ENCODE assay signal across 9 cellular contexts in genomic region chr19:17679526-17680234, GRCh38. TPM values are rescaled to one million over a fixed set of nuclear protein-coding genes. Genes with fewer than 3 reads are reported as not detected.
DNase-seq lines count a peak whose midpoint lies in the region; ATAC-seq and TF ChIP-seq lines count a peak whose summit lies in the region.
"Had no signal": no experiment of that assay in that cellular context is flagged by ENCODE, and none has a peak within 500 bp of the region (broad histone marks: within the 10 kb centered on the region; RNA-seq: fewer than 3 reads in every experiment).

No MANE protein-coding gene starts in this region.

- DNase-seq in left ventricle myocardium inferior (no peak), Right ventricle myocardium superior (no peak), brain microvascular endothelial cell (no peak), NCI-H526 treated with DMSO at 0.1 percent for 48 hours (lab: John Stamatoyannopoulos, UW) (no peak), dedifferentiated amniotic fluid mesenchymal stem cell (ENCODE audit: extremely low spot score) (no peak), posterior cingulate gyrus (no peak), NCI-H82 (lab: John Stamatoyannopoulos, UW) (no peak)
- DNase-seq: NCI-H187 had no signal

- H3K4me3 ChIP-seq in left ventricle myocardium inferior (peak overlapping the region; percentile 60), brain microvascular endothelial cell (ENCODE audit: low read depth, low read length) (no peak overlapping the region), mesodermal cell (ENCODE audit: extremely low read depth, insufficient read depth, low read length, poor library complexity, severe bottlenecking) (peak overlapping the region; percentile 26)

- H3K9me3 ChIP-seq in left ventricle myocardium inferior (replicated peaks) (no peaks in the 10 kb centered on the region), mesodermal cell (ENCODE audit: control insufficient read depth, low read length) (no peaks in the 10 kb centered on the region)

- no peaks in the 10 kb centered on the region for H3K36me3 ChIP-seq in left ventricle myocardium inferior
- H3K36me3 ChIP-seq in brain microvascular endothelial cell (replicated peaks), result no peaks in the 10 kb centered on the region
- no peaks in the 10 kb centered on the region for H3K36me3 ChIP-seq in mesodermal cell (ENCODE audit: control insufficient read depth, insufficient read depth, low read length)

- H3K27ac ChIP-seq in left ventricle myocardium inferior (replicated peaks), result peak overlapping the region; percentile 58
- H3K27ac ChIP-seq in brain microvascular endothelial cell, result peak overlapping the region; percentile 10
- peak overlapping the region; percentile 87 for H3K27ac ChIP-seq in mesodermal cell (ENCODE audit: low read depth, low read length, severe bottlenecking)

- WGBS in mesodermal cell (ENCODE audit: insufficient coverage in 2 of 2), 2 experiments, result 15 to 20% methylated on average over 13 of the region's 15 CpGs

- no peak for TF ChIP-seq CTCF in left ventricle myocardium inferior (IDR thresholded peaks at IDR 0.05; ENCODE audit: borderline replicate concordance)
- no peak for TF ChIP-seq CTCF in brain microvascular endothelial cell (IDR thresholded peaks at IDR 0.05; ENCODE audit: low read depth, low read length, missing control alignments)

- H3K27me3 ChIP-seq in left ventricle myocardium inferior (ENCODE audit: low read depth) (peaks cover 43% of the 10 kb centered on the region), brain microvascular endothelial cell (replicated peaks) (no peaks in the 10 kb centered on the region)

- intact Hi-C loops in left ventricle myocardium inferior (cut with micrococcal nuclease) (no loop called here), Right ventricle myocardium superior (cut with DNase I) (no loop called here), posterior cingulate gyrus (cut with DNase I) (no loop called here)

- ATAC-seq in Right ventricle myocardium superior (ENCODE audit: poor library complexity), result no peak

- in situ Hi-C loops in brain microvascular endothelial cell (cut with HindIII; ENCODE audit: low pct_ligation_motif_present, low sequenced_read_pairs), result no loop called here

- peaks cover 23% of the 10 kb centered on the region for H3K4me1 ChIP-seq in left ventricle myocardium inferior
- peaks cover 17% of the 10 kb centered on the region for H3K4me1 ChIP-seq in mesodermal cell (ENCODE audit: control insufficient read depth, insufficient read depth, low read length, poor library complexity, severe bottlenecking)

RNA-seq across cellular contexts. Expression of gene UNC13A, which starts 8.5 kb away (rescaled TPM):
- total RNA-seq in left ventricle myocardium inferior (0.05 TPM), Right ventricle myocardium superior (0.05 TPM)
- polyA plus RNA-seq in mesodermal cell (2013, experiment 1 of 2), result 3.5 TPM
- 2.2 TPM for polyA plus RNA-seq in mesodermal cell (2013, experiment 2 of 2)

RNA-seq across cellular contexts. Expression of gene MAP1S, which starts 39.6 kb away (rescaled TPM):
- 21.4 TPM for total RNA-seq in left ventricle myocardium inferior
- 25.1 TPM for total RNA-seq in Right ventricle myocardium superior
- 49.2 TPM for polyA plus RNA-seq in mesodermal cell (2013, experiment 1 of 2)
- polyA plus RNA-seq in mesodermal cell (2013, experiment 2 of 2), result 42.9 TPM

Comparison
In these comparisons a context has a peak if more than half of its experiments do, and no peak if none do; other contexts are left out.
1. H3K27ac ChIP-seq: peak in every context shown above with its lines; median percentile 87 in mesodermal cell; 58 in left ventricle myocardium inferior; 10 in brain microvascular endothelial cell.